36 cellular contexts compared by ENCODE assay signal in the genomic region with DNA sequence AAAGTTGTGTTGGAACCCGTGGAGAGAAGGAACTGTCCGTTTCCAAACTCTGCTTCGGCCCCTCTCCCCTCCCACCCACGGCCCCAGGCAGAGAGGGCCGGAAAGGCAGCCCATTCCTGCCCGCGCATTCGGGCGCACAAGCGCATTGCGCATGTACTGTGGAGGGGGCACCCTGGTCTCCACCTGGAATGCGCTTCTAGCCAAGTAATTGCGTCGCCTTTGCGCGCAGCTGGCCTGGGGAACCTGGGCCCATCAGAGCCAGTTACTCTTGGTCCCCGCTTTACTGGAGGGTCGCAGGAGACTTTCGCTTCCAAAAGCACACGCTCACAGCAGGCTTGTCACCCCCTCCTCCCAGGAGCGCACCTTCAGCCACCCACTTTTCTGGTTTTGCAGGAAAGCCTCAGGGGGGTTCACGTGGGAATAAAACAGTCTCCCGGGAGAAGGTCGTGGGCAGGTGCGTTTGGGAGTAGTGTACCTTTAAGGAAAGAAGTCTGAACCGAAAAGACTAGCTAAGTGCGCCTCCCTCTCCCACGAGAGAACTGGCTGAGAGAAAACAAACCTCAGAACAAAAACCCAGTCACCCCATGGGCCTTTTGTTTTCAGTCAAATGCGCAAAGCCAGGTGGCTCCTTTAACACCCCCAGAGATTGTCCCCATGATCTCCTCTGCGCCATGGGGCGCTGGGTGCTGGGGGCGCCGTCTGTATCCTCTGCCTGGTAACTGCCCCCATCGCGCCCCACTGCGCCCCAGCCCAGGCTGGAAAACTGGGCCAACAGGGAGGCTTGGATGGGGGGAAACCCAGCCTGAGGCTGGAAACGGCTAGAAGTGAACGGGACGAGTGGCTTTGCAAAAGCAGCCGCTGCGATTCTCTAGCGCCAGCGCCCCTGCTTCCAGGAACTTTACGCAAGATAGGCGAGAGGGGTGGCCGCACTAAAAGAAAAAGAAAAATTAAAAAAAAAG. TPM values are rescaled to one million over a fixed set of nuclear protein-coding genes. Genes with fewer than 3 reads are reported as not detected.
DNase-seq lines count a peak whose midpoint lies in the region; ATAC-seq and TF ChIP-seq lines count a peak whose summit lies in the region.
"Had no signal": no experiment of that assay in that cellular context is flagged by ENCODE, and none has a peak within 500 bp of the region (broad histone marks: within the 10 kb centered on the region; RNA-seq: fewer than 3 reads in every experiment).

No MANE protein-coding gene starts in this region.

- DNase-seq in ELF-1 (ENCODE audit: low read depth, low spot score): peak; percentile 39
- peak; percentile 12 for DNase-seq in islet precursor cell
- DNase-seq in Calu3: no peak
- no peak for DNase-seq in GM13976 (ENCODE audit: low spot score)
- no peak for DNase-seq in lower lobe of right lung
- DNase-seq: activated CD4-positive, alpha-beta memory T cell treated with anti-CD3 and anti-CD28 coated beads, Interleukin-2, amount 10 ng/mL, durations not matched to agents 7 days and 5 days; activated CD4-positive, alpha-beta T cell treated with anti-CD3 and anti-CD28 coated beads for 1 hour; activated CD8-positive, alpha-beta memory T cell treated with anti-CD3 and anti-CD28 coated beads, Interleukin-2, amount 50 U/mL, for 48 hours; activated effector memory CD4-positive, alpha-beta T cell treated with Interleukin-2 at 50 U/mL for 16 hours; aorta; cortex of kidney; foreskin melanocyte; heart right ventricle; KG1; left ventricle myocardium superior; MM.1S; NCI-H1417 treated with DMSO at 0.1 percent for 48 hours; NCI-H2081; NCI-H446 treated with DMSO at 0.1 percent for 48 hours; NK-92 treated with Interleukin-12 subunit alpha and Interleukin-12 subunit beta, amount 100 ng/mL, for 24 hours; PC-9; right cardiac atrium; stimulated activated CD4-positive, alpha-beta T cell treated with anti-CD3 and anti-CD28 coated beads, Interleukin-2, amount 100 ng/mL, for 48 hours; T-helper 17 cell had no signal

- no peaks in the 10 kb centered on the region for H3K9me3 Mint-ChIP-seq in Calu3 (ENCODE audit: low read depth, unreplicated experiment)
- H3K9me3 Mint-ChIP-seq: activated CD4-positive, alpha-beta memory T cell treated with anti-CD3 and anti-CD28 coated beads, Interleukin-2, amount 10 ng/mL, durations not matched to agents 7 days and 5 days; natural killer cell treated with Interleukin-12 subunit alpha and Interleukin-12 subunit beta and Interleukin-15 and Interleukin-18, amount 100 ng/mL, for 72 hours; type B pancreatic cell had no signal

- POLR2A ChIA-PET in HEK293 (lab: Yijun Ruan, JAX): no interaction called here

- 0% methylated on average over 46 of the region's 46 CpGs for WGBS in ectodermal cell, 2 experiments

- ATAC-seq in lower lobe of right lung: no peak
- ATAC-seq: heart right ventricle; left ventricle myocardium superior; natural killer cell treated with Interleukin-12 subunit alpha and Interleukin-12 subunit beta and Interleukin-15 and Interleukin-18, amount 100 ng/mL, for 72 hours; right cardiac atrium; Right ventricle myocardium inferior; SK-N-SH treated with all-trans-retinoic acid at 6 μM for 48 hours; T-helper 17 cell had no signal

- CTCF ChIA-PET in HEK293 (lab: Yijun Ruan, JAX) (interaction anchor here (1.5 kb wide), 1 partner anchor 51 kb away, joined by 4 read pairs; no protein-coding TSS in a partner anchor), Calu3 (lab: Charles Lee) (no interaction called here)

- H3K27ac ChIP-seq in HEK293 (ENCODE audit: extremely low read depth, low read depth, low read length) (no peak overlapping the region), ectodermal cell (ENCODE audit: insufficient read depth, low read depth, low read length, poor library complexity, severe bottlenecking) (peak overlapping the region; percentile 22), lower lobe of right lung (no peak overlapping the region)
- H3K27ac ChIP-seq: esophagus muscularis mucosa, heart right ventricle, PC-9 had no signal

- H3K4me1 Mint-ChIP-seq in Calu3 (ENCODE audit: low read depth, unreplicated experiment): no peaks in the 10 kb centered on the region
- H3K4me1 Mint-ChIP-seq: activated CD4-positive, alpha-beta memory T cell treated with anti-CD3 and anti-CD28 coated beads, Interleukin-2, amount 10 ng/mL, durations not matched to agents 7 days and 5 days; T-helper 17 cell had no signal

- H3K4me3 ChIP-seq in HEK293 (ENCODE audit: low read depth, low read length) (no peak overlapping the region), ectodermal cell (ENCODE audit: insufficient read depth, low read depth, low read length) (peak overlapping the region; percentile 7), lower lobe of right lung (no peak overlapping the region)
- H3K4me3 ChIP-seq: esophagus muscularis mucosa, heart right ventricle, PC-9 had no signal

- H3K36me3 ChIP-seq in HEK293 (ENCODE audit: control insufficient read depth in 2 of 2, insufficient read depth in 1 of 2, low read length in 2 of 2): no peaks in the 10 kb centered on the region
- H3K36me3 ChIP-seq in ectodermal cell (ENCODE audit: control insufficient read depth, insufficient read depth, low read length): no peaks in the 10 kb centered on the region
- H3K36me3 ChIP-seq in lower lobe of right lung: no peaks in the 10 kb centered on the region
- H3K36me3 ChIP-seq: esophagus muscularis mucosa, heart right ventricle had no signal

- TF ChIP-seq CTCF in HEK293 (tag by site-specific recombination; IDR thresholded peaks at IDR 0.05) (no peak), Calu3 (IDR thresholded peaks at IDR 0.05; ENCODE audit: unreplicated experiment) (no peak), GM13976 (IDR thresholded peaks at IDR 0.05; ENCODE audit: borderline replicate concordance, control extremely low read depth, extremely low read depth, insufficient read depth, missing control alignments) (no peak), lower lobe of right lung (IDR thresholded peaks at IDR 0.05) (no peak)

- H3K9me3 ChIP-seq in HEK293 (ENCODE audit: control insufficient read depth, insufficient read depth, low read depth, low read length) (no peaks in the 10 kb centered on the region), ectodermal cell (ENCODE audit: control insufficient read depth, low read length) (no peaks in the 10 kb centered on the region), lower lobe of right lung (no peaks in the 10 kb centered on the region)
- H3K9me3 ChIP-seq: esophagus muscularis mucosa, heart right ventricle had no signal

- H3K27me3 ChIP-seq in ectodermal cell (ENCODE audit: control insufficient read depth, insufficient read depth, low read length, poor library complexity, severe bottlenecking): peaks cover 88% of the 10 kb centered on the region
- peaks cover 90% of the 10 kb centered on the region for H3K27me3 ChIP-seq in lower lobe of right lung (ENCODE audit: low read depth)

- intact Hi-C loops in Calu3 (cut with micrococcal nuclease; ENCODE audit: unreplicated experiment): no loop called here
- intact Hi-C loops in lower lobe of right lung (cut with DNase I): loop anchor here (10.0 kb wide), 1 partner anchor 446 kb away; no protein-coding TSS in a partner anchor

- no TSS peak for BruUV-seq in Calu3 (replicated peaks; lab: Mats Ljungman, UMichigan)

- in situ Hi-C loops in GM13976 (cut with MboI; ENCODE audit: low sequenced_read_pairs, unreplicated experiment): loop anchor here (10.0 kb wide), 1 partner anchor 446 kb away; no protein-coding TSS in a partner anchor

- no peak overlapping the region for H3K27ac Mint-ChIP-seq in Calu3 (ENCODE audit: unreplicated experiment)
- H3K27ac Mint-ChIP-seq: activated CD4-positive, alpha-beta memory T cell treated with anti-CD3 and anti-CD28 coated beads, Interleukin-2, amount 10 ng/mL, durations not matched to agents 7 days and 5 days; activated naive CD8-positive, alpha-beta T cell; natural killer cell treated with Interleukin-12 subunit alpha and Interleukin-12 subunit beta and Interleukin-15 and Interleukin-18, amount 100 ng/mL, for 72 hours; T-helper 17 cell; type B pancreatic cell had no signal

- H3K4me1 ChIP-seq in HEK293 (ENCODE audit: control insufficient read depth, insufficient read depth, low read length) (no peaks in the 10 kb centered on the region), ectodermal cell (ENCODE audit: control insufficient read depth, insufficient read depth, low read length) (peaks cover 12% of the 10 kb centered on the region), lower lobe of right lung (no peaks in the 10 kb centered on the region)
- H3K4me1 ChIP-seq: esophagus muscularis mucosa, heart right ventricle had no signal

- H3K4me3 Mint-ChIP-seq in Calu3 (ENCODE audit: low read depth, unreplicated experiment): no peak overlapping the region
- H3K4me3 Mint-ChIP-seq: activated CD4-positive, alpha-beta memory T cell treated with anti-CD3 and anti-CD28 coated beads, Interleukin-2, amount 10 ng/mL, durations not matched to agents 7 days and 5 days; activated naive CD8-positive, alpha-beta T cell; natural killer cell treated with Interleukin-12 subunit alpha and Interleukin-12 subunit beta and Interleukin-15 and Interleukin-18, amount 100 ng/mL, for 72 hours; T-helper 17 cell; type B pancreatic cell had no signal

- H3K36me3 Mint-ChIP-seq in Calu3 (ENCODE audit: insufficient read depth, unreplicated experiment): no peaks in the 10 kb centered on the region
- H3K36me3 Mint-ChIP-seq: activated naive CD8-positive, alpha-beta T cell; natural killer cell treated with Interleukin-12 subunit alpha and Interleukin-12 subunit beta and Interleukin-15 and Interleukin-18, amount 100 ng/mL, for 72 hours; type B pancreatic cell had no signal

- H3K27me3 Mint-ChIP-seq in Calu3 (ENCODE audit: unreplicated experiment): peaks cover 67% of the 10 kb centered on the region

TF ChIP-seq in HEK293, 187 proteins besides CTCF, POLR2A, EP300 and RAD21:
- TF ChIP-seq ZNF221 (tag by site-specific recombination; IDR thresholded peaks at IDR 0.05; ENCODE audit: borderline replicate concordance) (no peak), ZIC2 (tag by site-specific recombination; IDR thresholded peaks at IDR 0.05) (0 out of 2 replicates have a peak, but pooled peaks have one; percentile 15)

RNA-seq across cellular contexts. Expression of a gene that starts 28.5 kb away (rescaled TPM):
- polyA plus RNA-seq in ectodermal cell (2013, experiment 1 of 4): not detected
- polyA plus RNA-seq in ectodermal cell (2013, experiment 2 of 4): not detected
- not detected for polyA plus RNA-seq in ectodermal cell (2013, experiment 3 of 4)
- 0.32 TPM for polyA plus RNA-seq in ectodermal cell (2013, experiment 4 of 4)
- not detected in 2 replicates for total RNA-seq in Calu3 (2022)
- total RNA-seq in lower lobe of right lung: not detected
- total RNA-seq: activated CD4-positive, alpha-beta memory T cell treated with anti-CD3 and anti-CD28 coated beads, Interleukin-2, amount 10 ng/mL, durations not matched to agents 7 days and 5 days; aorta; cardiac septum; esophagus muscularis mucosa; heart right ventricle; left ventricle myocardium superior; mononuclear cell; natural killer cell treated with Interleukin-12 subunit alpha and Interleukin-12 subunit beta and Interleukin-15 and Interleukin-18, amount 100 ng/mL, for 72 hours; PC-9; right cardiac atrium; Right ventricle myocardium inferior; T-helper 17 cell had no signal
- polyA plus RNA-seq: aorta, BJ, heart right ventricle, keratinocyte, right cardiac atrium had no signal

Comparison
In these comparisons a context has a peak if more than half of its experiments do, and no peak if none do; other contexts are left out.
1. DNase-seq: peak in ELF-1 (single experiment) and islet precursor cell (single experiment); none in Calu3 (single experiment), GM13976 (single experiment) and lower lobe of right lung (single experiment).